In the genomic region with DNA sequence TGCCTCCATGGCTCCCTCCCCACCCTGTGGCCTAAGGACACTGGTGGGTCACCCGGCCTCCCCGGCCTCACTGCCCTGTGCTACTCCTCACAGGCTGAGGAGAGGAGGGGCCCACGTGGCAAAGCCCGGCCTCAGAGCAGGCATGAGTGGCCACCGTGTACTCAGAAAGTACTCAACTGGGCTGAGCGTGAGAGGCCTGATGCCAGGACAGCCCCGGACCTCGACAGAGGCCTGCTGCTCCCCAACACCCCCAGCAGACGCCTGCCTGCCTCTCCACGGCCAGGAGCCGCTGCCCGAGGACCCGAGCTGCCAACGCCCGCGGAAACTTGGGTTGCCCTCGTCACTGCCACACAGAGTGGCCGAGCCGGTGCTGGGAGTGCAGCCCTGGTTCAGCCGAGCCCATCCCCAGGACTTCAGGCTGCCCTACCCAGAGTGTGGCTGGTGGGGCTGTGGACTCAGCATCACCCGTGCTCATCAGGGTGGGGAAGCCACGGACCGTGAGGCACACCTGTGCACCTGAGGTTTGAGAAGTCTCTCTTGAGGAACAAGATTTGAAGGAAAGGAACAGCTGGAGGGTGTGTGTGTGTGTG, we compare ENCODE assay signal across 1 cellular context.
TF ChIP-seq lines count a peak whose summit lies in the region.

No MANE protein-coding gene starts in this region.

TF ChIP-seq in HepG2, 621 proteins besides CTCF, POLR2A, EP300 and RAD21:
- TF ChIP-seq ZNF234 (CRISPR knock-in tag; conservative IDR thresholded peaks at IDR 0.05) = no peak
- TF ChIP-seq, protein P1, sequence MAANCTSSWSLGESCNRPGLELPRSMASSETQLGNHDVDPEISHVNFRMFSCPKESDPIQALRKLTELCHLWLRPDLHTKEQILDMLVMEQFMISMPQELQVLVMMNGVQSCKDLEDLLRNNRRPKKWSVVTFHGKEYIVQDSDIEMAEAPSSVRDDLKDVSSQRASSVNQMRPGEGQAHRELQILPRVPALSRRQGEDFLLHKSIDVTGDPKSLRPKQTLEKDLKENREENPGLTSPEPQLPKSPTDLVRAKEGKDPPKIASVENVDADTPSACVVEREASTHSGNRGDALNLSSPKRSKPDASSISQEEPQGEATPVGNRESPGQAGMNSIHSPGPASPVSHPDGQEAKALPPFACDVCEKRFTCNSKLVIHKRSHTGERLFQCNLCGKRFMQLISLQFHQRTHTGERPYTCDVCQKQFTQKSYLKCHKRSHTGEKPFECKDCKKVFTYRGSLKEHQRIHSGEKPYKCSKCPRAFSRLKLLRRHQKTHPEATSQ (CRISPR knock-in tag; IDR thresholded peaks at IDR 0.05; ENCODE audit: borderline replicate concordance) = no peak
- TF ChIP-seq RNF219 (CRISPR knock-in tag; IDR thresholded peaks at IDR 0.05) = no peak
- no peak for TF ChIP-seq ZNF33A (CRISPR knock-in tag; IDR thresholded peaks at IDR 0.05; ENCODE audit: borderline replicate concordance)
- TF ChIP-seq, protein P2, sequence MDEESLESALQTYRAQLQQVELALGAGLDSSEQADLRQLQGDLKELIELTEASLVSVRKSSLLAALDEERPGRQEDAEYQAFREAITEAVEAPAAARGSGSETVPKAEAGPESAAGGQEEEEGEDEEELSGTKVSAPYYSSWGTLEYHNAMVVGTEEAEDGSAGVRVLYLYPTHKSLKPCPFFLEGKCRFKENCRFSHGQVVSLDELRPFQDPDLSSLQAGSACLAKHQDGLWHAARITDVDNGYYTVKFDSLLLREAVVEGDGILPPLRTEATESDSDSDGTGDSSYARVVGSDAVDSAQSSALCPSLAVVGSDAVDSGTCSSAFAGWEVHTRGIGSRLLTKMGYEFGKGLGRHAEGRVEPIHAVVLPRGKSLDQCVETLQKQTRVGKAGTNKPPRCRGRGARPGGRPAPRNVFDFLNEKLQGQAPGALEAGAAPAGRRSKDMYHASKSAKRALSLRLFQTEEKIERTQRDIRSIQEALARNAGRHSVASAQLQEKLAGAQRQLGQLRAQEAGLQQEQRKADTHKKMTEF (CRISPR knock-in tag; IDR thresholded peaks at IDR 0.05) = no peak
- TF ChIP-seq NONO (IDR thresholded peaks at IDR 0.05) = no peak
- no peak for TF ChIP-seq NONO (CRISPR knock-in tag; conservative IDR thresholded peaks at IDR 0.05)
- TF ChIP-seq ARID2 (CRISPR knock-in tag; IDR thresholded peaks at IDR 0.05; ENCODE audit: borderline replicate concordance) = no peak
- no peak for TF ChIP-seq TBP (CRISPR knock-in tag; IDR thresholded peaks at IDR 0.05)
- no peak for TF ChIP-seq PCBP1 (IDR thresholded peaks at IDR 0.05; ENCODE audit: borderline replicate concordance, low read depth, low read length)
